ENCODE assay signal across 25 cellular contexts in the genomic region with DNA sequence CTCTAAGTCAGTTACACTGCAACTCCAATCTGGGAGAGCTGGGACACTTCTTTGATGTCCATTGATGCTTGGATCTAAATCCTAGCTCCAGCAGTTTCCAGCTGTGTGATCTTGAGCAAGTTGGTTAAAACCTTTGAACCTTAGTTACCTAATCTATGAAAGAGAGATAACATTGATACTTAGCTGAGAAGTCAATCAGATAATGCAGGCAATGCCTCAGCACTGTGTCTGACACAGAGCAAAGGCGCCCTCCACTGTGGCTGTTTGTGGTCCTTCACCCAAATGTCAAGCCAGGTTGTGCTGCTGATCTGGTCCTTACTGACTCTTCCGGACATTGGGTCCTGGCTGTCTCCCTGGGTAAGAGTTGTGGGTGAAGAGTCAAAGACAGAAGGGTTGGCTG. TPM values are rescaled to one million over a fixed set of nuclear protein-coding genes. Genes with fewer than 3 reads are reported as not detected.
"Had no signal": no experiment of that assay in that cellular context is flagged by ENCODE, and none has a peak within 500 bp of the region (broad histone marks: within the 10 kb centered on the region; RNA-seq: fewer than 3 reads in every experiment).

No MANE protein-coding gene starts in this region.

- H3K36me3 ChIP-seq: esophagus muscularis mucosa, transverse colon, uterus, WERI-Rb-1 had no signal

- H3K27me3 ChIP-seq: hepatocyte, uterus had no signal

- H2AFZ ChIP-seq: hepatocyte, parathyroid adenoma had no signal

- H3K79me2 ChIP-seq: hepatocyte, parathyroid adenoma had no signal

- FAIRE-seq: astrocyte, endothelial cell of umbilical vein, frontal cortex, TTC549 had no signal

- H3K9me3 ChIP-seq: esophagus muscularis mucosa, transverse colon, uterus had no signal

- H3K4me3 ChIP-seq: esophagus muscularis mucosa, hepatocyte, skin epidermis, transverse colon, uterus had no signal

- H3K9ac ChIP-seq: parathyroid adenoma had no signal

- H3K27ac ChIP-seq: esophagus muscularis mucosa, hepatocyte, parathyroid adenoma, skin epidermis, transverse colon, uterus, WERI-Rb-1 had no signal

- DNase-seq: activated CD4-positive, alpha-beta T cell treated with anti-CD3 and anti-CD28 coated beads for 1 hour; activated CD4-positive, alpha-beta T cell treated with anti-CD3 and anti-CD28 coated beads, Interleukin-2, amount 50 U/mL, for 1 hour; activated gamma-delta T cell treated with Interleukin-2 at 50 U/mL for 16 hours; activated T-cell treated with anti-CD3 and anti-CD28 coated beads, Interleukin-2, amount 50 U/mL, for 1 hour; central memory CD4-positive, alpha-beta T cell; dermis blood vessel endothelial cell; effector memory CD4-positive, alpha-beta T cell; glutamatergic neuron; nucleus accumbens; right cardiac atrium; stimulated activated CD4-positive, alpha-beta T cell treated with anti-CD3 and anti-CD28 coated beads, Interleukin-2, amount 100 ng/mL, for 24 hours; stimulated activated CD8-positive, alpha-beta memory T cell treated with anti-CD3 and anti-CD28 coated beads, Interleukin-4, amount 100 ng/mL, for 48 hours; stimulated activated naive B cell treated with anti-CD40 and anti-IgM and Interleukin-4, amounts not matched to agents 10 μg/mL and 1 μg/mL and 100 μg/mL, for 72 hours; transverse colon; uterus; WERI-Rb-1 had no signal

- H3K4me2 ChIP-seq: hepatocyte had no signal

- H3K4me1 ChIP-seq: esophagus muscularis mucosa, parathyroid adenoma, transverse colon, uterus had no signal

- ATAC-seq: right cardiac atrium; stimulated activated naive B cell treated with anti-CD40 and anti-IgM and Interleukin-4, amounts not matched to agents 10 μg/mL and 1 μg/mL and 100 μg/mL, for 72 hours had no signal

RNA-seq across cellular contexts. Expression of a gene that starts 20.2 kb away (rescaled TPM):
- polyA plus RNA-seq: endothelial cell of umbilical vein, liver, right cardiac atrium had no signal

RNA-seq across cellular contexts. Expression of a gene that starts 34.4 kb away (rescaled TPM):
- polyA plus RNA-seq: endothelial cell of umbilical vein, hepatocyte, liver, right cardiac atrium had no signal

RNA-seq across cellular contexts. Expression of a gene that starts 53.1 kb away (rescaled TPM):
- polyA plus RNA-seq: endothelial cell of umbilical vein had no signal
